ENCODE assay signal across 14 cellular contexts in the genomic region with DNA sequence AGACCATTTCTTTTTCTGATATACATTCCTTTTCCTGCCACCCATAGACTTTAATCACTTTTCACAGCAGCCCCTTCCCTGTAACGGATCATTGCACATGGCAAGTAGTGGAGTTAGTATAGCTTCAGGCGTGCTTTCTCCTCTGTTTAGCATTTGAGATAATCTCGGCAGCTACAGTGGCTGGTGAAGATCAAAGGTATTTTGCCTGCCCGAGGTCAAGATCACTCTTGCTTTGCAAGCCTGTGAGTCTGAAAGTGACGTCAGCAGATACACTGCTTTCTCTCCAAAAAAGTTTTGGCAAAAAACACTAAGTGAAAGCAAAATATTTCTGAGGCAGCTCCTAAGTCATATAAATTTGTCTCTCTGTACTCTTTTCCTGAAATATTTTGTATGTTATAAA.
DNase-seq lines count a peak whose midpoint lies in the region; ATAC-seq and TF ChIP-seq lines count a peak whose summit lies in the region.
"Had no signal": no experiment of that assay in that cellular context is flagged by ENCODE, and none has a peak within 500 bp of the region (broad histone marks: within the 10 kb centered on the region; RNA-seq: fewer than 3 reads in every experiment).

No MANE protein-coding gene starts in this region.

- H3K4me3 ChIP-seq in right atrium auricular region (peak overlapping the region in 1 of 2 donors; percentile 13), mesodermal cell (ENCODE audit: extremely low read depth, insufficient read depth, low read length, poor library complexity, severe bottlenecking) (no peak overlapping the region), upper lobe of right lung (no peak overlapping the region)
- H3K4me3 ChIP-seq: HAP-1, transverse colon had no signal

- TF ChIP-seq CTCF in right atrium auricular region (IDR thresholded peaks at IDR 0.05) (no peak), upper lobe of right lung (IDR thresholded peaks at IDR 0.05) (no peak), osteocyte (IDR thresholded peaks at IDR 0.05) (no peak)

- H3K27ac ChIP-seq in right atrium auricular region, result no peak overlapping the region
- peak overlapping the region; percentile 36 for H3K27ac ChIP-seq in mesodermal cell (ENCODE audit: low read depth, low read length, severe bottlenecking)
- no peak overlapping the region for H3K27ac ChIP-seq in upper lobe of right lung
- H3K27ac ChIP-seq: KMS-11, transverse colon had no signal

- DNase-seq in Right ventricle myocardium superior (no peak), right atrium auricular region (ENCODE audit: low spot score) (no peak), fibroblast of peridontal ligament (ENCODE audit: extremely low read depth) (peak; percentile 77), upper lobe of right lung (no peak), GM03348 (ENCODE audit: low spot score) (no peak), osteocyte (ENCODE audit: extremely low spot score, unreplicated experiment) (no peak)
- DNase-seq in stimulated activated CD4-positive, alpha-beta T cell treated with anti-CD3 and anti-CD28 coated beads, Interleukin-1b, Interleukin-23, amount 100 ng/mL, for 48 hours, result no peak
- DNase-seq: midbrain, NCI-H1930, transverse colon had no signal

- H3K9me3 ChIP-seq in right atrium auricular region, result no peaks in the 10 kb centered on the region
- no peaks in the 10 kb centered on the region for H3K9me3 ChIP-seq in mesodermal cell (ENCODE audit: control insufficient read depth, low read length)
- no peaks in the 10 kb centered on the region for H3K9me3 ChIP-seq in upper lobe of right lung
- H3K9me3 ChIP-seq: HAP-1, transverse colon had no signal

- intact Hi-C loops in Right ventricle myocardium superior (cut with DNase I), result no loop called here
- intact Hi-C loops in upper lobe of right lung (cut with DNase I), result no loop called here

- H3K36me3 ChIP-seq in right atrium auricular region (no peaks in the 10 kb centered on the region), mesodermal cell (ENCODE audit: control insufficient read depth, insufficient read depth, low read length) (no peaks in the 10 kb centered on the region), upper lobe of right lung (no peaks in the 10 kb centered on the region)
- H3K36me3 ChIP-seq: HAP-1, transverse colon had no signal

- peaks cover 7% of the 10 kb centered on the region for H3K4me1 Mint-ChIP-seq in osteocyte (ENCODE audit: unreplicated experiment)

- peaks cover 0 to 17% of the 10 kb centered on the region in 2 donors for H3K4me1 ChIP-seq in right atrium auricular region
- peaks cover 8% of the 10 kb centered on the region for H3K4me1 ChIP-seq in mesodermal cell (ENCODE audit: control insufficient read depth, insufficient read depth, low read length, poor library complexity, severe bottlenecking)
- no peaks in the 10 kb centered on the region for H3K4me1 ChIP-seq in upper lobe of right lung
- H3K4me1 ChIP-seq: HAP-1 had no signal

- ATAC-seq in Right ventricle myocardium superior (ENCODE audit: poor library complexity) (peak; percentile 75), upper lobe of right lung (peak; percentile 36)
- ATAC-seq: activated CD4-positive, CD25-positive, alpha-beta regulatory T cell treated with anti-CD3 and anti-CD28 coated beads, Interleukin-2, amount 50 U/mL, for 24 hours had no signal

- no peaks in the 10 kb centered on the region for H3K9me3 Mint-ChIP-seq in osteocyte (ENCODE audit: unreplicated experiment)

- H3K27me3 ChIP-seq in right atrium auricular region (no peaks in the 10 kb centered on the region), upper lobe of right lung (no peaks in the 10 kb centered on the region)
- H3K27me3 ChIP-seq: transverse colon had no signal

- no peaks in the 10 kb centered on the region for H3K27me3 Mint-ChIP-seq in osteocyte (ENCODE audit: unreplicated experiment)

- WGBS in mesodermal cell (ENCODE audit: insufficient coverage in 2 of 2), 2 experiments, result 62 to 69% methylated on average over 3 to 4 of the region's 5 CpGs

- no peak overlapping the region for H3K4me3 Mint-ChIP-seq in osteocyte (ENCODE audit: unreplicated experiment)

- no peak overlapping the region for H3K27ac Mint-ChIP-seq in osteocyte (ENCODE audit: unreplicated experiment)

- no peaks in the 10 kb centered on the region for H3K36me3 Mint-ChIP-seq in osteocyte (ENCODE audit: unreplicated experiment)
